9 cellular contexts compared by ENCODE assay signal in genomic region chr15:99122831-99123705, GRCh38. TPM values are rescaled to one million over a fixed set of nuclear protein-coding genes. Genes with fewer than 3 reads are reported as not detected.
DNase-seq lines count a peak whose midpoint lies in the region; ATAC-seq and TF ChIP-seq lines count a peak whose summit lies in the region.
"Had no signal": no experiment of that assay in that cellular context is flagged by ENCODE, and none has a peak within 500 bp of the region (broad histone marks: within the 10 kb centered on the region; RNA-seq: fewer than 3 reads in every experiment).

No MANE protein-coding gene starts in this region.

- ATAC-seq in GM23338: no peak; the same call in 2 of the 3 replicates
- no peak for ATAC-seq in stimulated activated naive CD8-positive, alpha-beta T cell treated with anti-CD3 and anti-CD28 coated beads, Interleukin-15, amount 100 ng/mL, for 72 hours

- H3K27ac Mint-ChIP-seq in GM23338 (peak overlapping the region; percentile 81), brain (peak overlapping the region; percentile 83 to 98 (median 96))
- no peak overlapping the region for H3K27ac Mint-ChIP-seq in stimulated activated naive CD8-positive, alpha-beta T cell treated with anti-CD3 and anti-CD28 coated beads, Interleukin-15, amount 100 ng/mL, for 72 hours

- H3K9me3 Mint-ChIP-seq in GM23338 (no peaks in the 10 kb centered on the region; the same call in 2 of the 3 replicates), brain (peaks cover 0 to 2% (median 0%) of the 10 kb centered on the region in 5 experiments)
- H3K9me3 Mint-ChIP-seq in stimulated activated naive CD8-positive, alpha-beta T cell treated with anti-CD3 and anti-CD28 coated beads, Interleukin-15, amount 100 ng/mL, for 72 hours: no peaks in the 10 kb centered on the region

- H3K27me3 ChIP-seq in GM23338 (ENCODE audit: insufficient read depth): no peaks in the 10 kb centered on the region
- H3K27me3 ChIP-seq in kidney epithelial cell (ENCODE audit: control insufficient read depth, insufficient read depth, low read length): no peaks in the 10 kb centered on the region

- H3K4me1 Mint-ChIP-seq in GM23338 (peaks cover 30% of the 10 kb centered on the region), brain (peaks cover 56% of the 10 kb centered on the region)
- no peaks in the 10 kb centered on the region for H3K4me1 Mint-ChIP-seq in stimulated activated naive CD8-positive, alpha-beta T cell treated with anti-CD3 and anti-CD28 coated beads, Interleukin-15, amount 100 ng/mL, for 72 hours

- H3K36me3 Mint-ChIP-seq in GM23338 (ENCODE audit: low read depth) (no peaks in the 10 kb centered on the region), brain (peaks cover 6% of the 10 kb centered on the region)

- H3K4me1 ChIP-seq in GM23338 (ENCODE audit: insufficient read depth): no peaks in the 10 kb centered on the region

- H3K4me3 Mint-ChIP-seq in GM23338 (no peak overlapping the region), brain (peak overlapping the region in 4 of 5 experiments; percentile 49 to 71 (median 59))
- H3K4me3 Mint-ChIP-seq in stimulated activated naive CD8-positive, alpha-beta T cell treated with anti-CD3 and anti-CD28 coated beads, Interleukin-15, amount 100 ng/mL, for 72 hours: no peak overlapping the region

- no peak for DNase-seq in GM23338 (ENCODE audit: low spot score)
- no peak for DNase-seq in kidney epithelial cell (ENCODE audit: low read depth)
- DNase-seq in D341Med (ENCODE audit: low spot score): no peak
- no peak for DNase-seq in DMS114 treated with DMSO at 0.1 percent for 48 hours (lab: John Stamatoyannopoulos, UW; ENCODE audit: unreplicated experiment)
- no peak for DNase-seq in stimulated activated naive CD8-positive, alpha-beta T cell treated with anti-CD3 and anti-CD28 coated beads, Interleukin-15, amount 100 ng/mL, for 72 hours
- DNase-seq in OCI-M2 (lab: John Stamatoyannopoulos, UW; ENCODE audit: unreplicated experiment): no peak
- DNase-seq: T-helper 2 cell had no signal

- H3K9me2 ChIP-seq in GM23338 (ENCODE audit: insufficient read depth): no peaks in the 10 kb centered on the region

- no peaks in the 10 kb centered on the region for H3F3A ChIP-seq in GM23338 (replicated peaks; ENCODE audit: low read depth)

- H4K20me1 ChIP-seq in GM23338 (replicated peaks; ENCODE audit: insufficient read depth): no peaks in the 10 kb centered on the region

- H3K27me3 Mint-ChIP-seq in GM23338 (ENCODE audit: insufficient read depth, low read depth, poor library complexity): peaks cover 2% of the 10 kb centered on the region
- peaks cover 3% of the 10 kb centered on the region for H3K27me3 Mint-ChIP-seq in brain
- no peaks in the 10 kb centered on the region for H3K27me3 Mint-ChIP-seq in stimulated activated naive CD8-positive, alpha-beta T cell treated with anti-CD3 and anti-CD28 coated beads, Interleukin-15, amount 100 ng/mL, for 72 hours

- no peaks in the 10 kb centered on the region; the same call in 1 of the 2 replicates for H3K79me2 ChIP-seq in GM23338 (replicated peaks; ENCODE audit: insufficient read depth)

- peak overlapping the region; percentile 74; the same call in 1 of the 2 replicates for H2AFZ ChIP-seq in GM23338

- 0 out of 2 replicates have a peak overlapping the region, but pooled peaks have one; percentile 19 for H3K27ac ChIP-seq in GM23338 (ENCODE audit: low read depth)
- peak overlapping the region in 16 of 21 experiments; percentile 0 to 71 (median 47) for H3K27ac ChIP-seq in skin epidermis

- H3K36me3 ChIP-seq in GM23338 (ENCODE audit: insufficient read depth): no peaks in the 10 kb centered on the region
- H3K36me3 ChIP-seq in kidney epithelial cell (ENCODE audit: control insufficient read depth, insufficient read depth, low read length): no peaks in the 10 kb centered on the region

- H3K4me3 ChIP-seq in GM23338: no peak overlapping the region
- H3K4me3 ChIP-seq in kidney epithelial cell (ENCODE audit: low read depth, low read length): peak overlapping the region; percentile 1
- no peak overlapping the region for H3K4me3 ChIP-seq in skin epidermis

- no peak overlapping the region for H3K4me2 ChIP-seq in GM23338

- TF ChIP-seq CTCF in GM23338 (conservative IDR thresholded peaks at IDR 0.05; ENCODE audit: low read depth in 2 of 2) (no peak), brain (conservative IDR thresholded peaks at IDR 0.05) (no peak), kidney epithelial cell (IDR thresholded peaks at IDR 0.05; ENCODE audit: insufficient read depth, low read length, poor library complexity, severe bottlenecking) (no peak)

TF ChIP-seq in GM23338, 12 proteins besides CTCF, POLR2A, EP300 and RAD21:
- TF ChIP-seq ETS1 (IDR thresholded peaks at IDR 0.05): no peak
- TF ChIP-seq CREB1 (CRISPR knock-in tag; IDR thresholded peaks at IDR 0.05; ENCODE audit: low read depth): no peak
- no peak for TF ChIP-seq EZH2 (IDR thresholded peaks at IDR 0.05; ENCODE audit: low read depth, unreplicated experiment)
- TF ChIP-seq REST (IDR thresholded peaks at IDR 0.05; ENCODE audit: unreplicated experiment): no peak
- no peak for TF ChIP-seq POLR2AphosphoS5 (IDR thresholded peaks at IDR 0.05; ENCODE audit: low read depth)
- no peak for TF ChIP-seq JUNB (IDR thresholded peaks at IDR 0.05; ENCODE audit: unreplicated experiment)
- no peak for TF ChIP-seq STAT1 (IDR thresholded peaks at IDR 0.05; ENCODE audit: unreplicated experiment)
- no peak for TF ChIP-seq ZNF331 (CRISPR knock-in tag; IDR thresholded peaks at IDR 0.05; ENCODE audit: low read depth)
- no peak for TF ChIP-seq NANOG (IDR thresholded peaks at IDR 0.05; ENCODE audit: borderline replicate concordance)

RNA-seq across cellular contexts. Expression of gene SYNM, which starts 18.2 kb away (rescaled TPM):
- total RNA-seq in GM23338 (2014; rRNA removed; shearing (Covaris generic)): 2.9 and 3.5 TPM in 2 replicates
- polyA plus RNA-seq in GM23338 (2016; fragmentation: Nextera tagmentation; extraction: Ambion mirVana) (0.73 and 0.74 TPM in 2 replicates), brain (ENCODE audit: insufficient read depth, low read depth, low replicate concordance) (20.2 TPM)
- total RNA-seq in kidney epithelial cell: 3.7 and 3.9 TPM in 2 replicates

Comparison
In these comparisons a context has a peak if more than half of its experiments do, and no peak if none do; other contexts are left out.
1. H3K27ac Mint-ChIP-seq: peak in GM23338 (single experiment) and brain (5 of 5); none in stimulated activated naive CD8-positive, alpha-beta T cell treated with anti-CD3 and anti-CD28 coated beads, Interleukin-15, amount 100 ng/mL, for 72 hours (0 of 2).
2. H3K4me3 Mint-ChIP-seq: peak in brain (4 of 5); none in GM23338 (single experiment) and stimulated activated naive CD8-positive, alpha-beta T cell treated with anti-CD3 and anti-CD28 coated beads, Interleukin-15, amount 100 ng/mL, for 72 hours (0 of 2).